In genomic region chr11:65576867-65577755, GRCh38 we compare ENCODE assay signal across 8 cellular contexts. TPM values are rescaled to one million over a fixed set of nuclear protein-coding genes. Genes with fewer than 3 reads are reported as not detected.
DNase-seq lines count a peak whose midpoint lies in the region; ATAC-seq and TF ChIP-seq lines count a peak whose summit lies in the region.

No MANE protein-coding gene starts in this region.

- H3K27me3 Mint-ChIP-seq in CD4-positive, alpha-beta T cell = no peaks in the 10 kb centered on the region
- H3K27me3 Mint-ChIP-seq in WTC11 (ENCODE audit: low read depth) (peaks cover 44% of the 10 kb centered on the region), osteocyte (ENCODE audit: unreplicated experiment) (no peaks in the 10 kb centered on the region)

- ATAC-seq in CD4-positive, alpha-beta T cell (ENCODE audit: poor library complexity) = no peak
- ATAC-seq in IMR-90 (ENCODE audit: low read depth) (peak; percentile 33), WTC11 (no peak), GM18520 (IDR thresholded peaks at IDR 0.05; ENCODE audit: unreplicated experiment) (no peak), GM18511 (IDR thresholded peaks at IDR 0.05; ENCODE audit: unreplicated experiment) (no peak)

- in situ Hi-C loops in IMR-90 (cut with MboI; ENCODE audit: low sequenced_read_pairs) = no loop called here

- peak overlapping the region; percentile 52; the same call in 1 of the 2 replicates for H2BK120ac ChIP-seq in IMR-90 (ENCODE audit: low read depth, low read length)

- no peak for TF ChIP-seq RAD21 in IMR-90 (IDR thresholded peaks at IDR 0.05; ENCODE audit: low read length)

- peak overlapping the region; percentile 69 for H3K4me2 ChIP-seq in IMR-90 (ENCODE audit: low read depth, low read length)

- TF ChIP-seq POLR2A in IMR-90 (IDR thresholded peaks at IDR 0.05; ENCODE audit: low read depth, low read length) = peak; percentile 30; the same call in 1 of the 2 replicates

- peaks cover 20 to 55% of the 10 kb centered on the region in 2 experiments; a peak in 3 of 4 replicates for H3K79me1 ChIP-seq in IMR-90 (ENCODE audit: low read depth in 1 of 2, low read length in 2 of 2)

- intact Hi-C loops in CD4-positive, alpha-beta T cell (cut with DNase I, micrococcal nuclease) = loop anchor here in 1 of 2 experiments (10.0 kb wide), 1 partner anchor 52 kb away; the partner anchor contains the start of gene SCYL1
- intact Hi-C loops in IMR-90 (cut with micrococcal nuclease) = loop anchor here (2.0 kb wide), 1 partner anchor 14 kb away; no protein-coding TSS in a partner anchor

- H4K20me1 ChIP-seq in IMR-90 (ENCODE audit: insufficient read depth, low read length) = peaks cover 26% of the 10 kb centered on the region

- H3K18ac ChIP-seq in IMR-90 (ENCODE audit: low read depth, low read length) = 0 out of 2 replicates have a peak overlapping the region, but pooled peaks have one; percentile 17

- peak overlapping the region; percentile 70 for H2AFZ ChIP-seq in IMR-90 (replicated peaks; ENCODE audit: low read length, poor library complexity)

- no peak overlapping the region; the same call in 1 of the 2 replicates for H4K5ac ChIP-seq in IMR-90 (ENCODE audit: low read depth, low read length)

- peaks cover 8% of the 10 kb centered on the region for H3K9me1 ChIP-seq in IMR-90 (ENCODE audit: insufficient read depth, low read length)

- DNase-seq in CD4-positive, alpha-beta T cell = no peak
- DNase-seq in IMR-90 = peak; percentile 43
- DNase-seq in WTC11 (ENCODE audit: low spot score) = no peak
- peak; percentile 51 for DNase-seq in fibroblast of pulmonary artery (ENCODE audit: low read depth)
- DNase-seq in osteocyte (ENCODE audit: extremely low spot score, unreplicated experiment) = no peak
- no peak for DNase-seq in NCI-H510A treated with DMSO at 0.1 percent for 48 hours (lab: John Stamatoyannopoulos, UW)

- H2BK5ac ChIP-seq in IMR-90 (ENCODE audit: low read depth, low read length, poor library complexity, severe bottlenecking) = peak overlapping the region; percentile 69

- no peak for TF ChIP-seq CTCF in CD4-positive, alpha-beta T cell (IDR thresholded peaks at IDR 0.05)
- TF ChIP-seq CTCF in IMR-90 (conservative IDR thresholded peaks at IDR 0.05; ENCODE audit: low read depth, low read length) = no peak
- no peak for TF ChIP-seq CTCF in WTC11 (IDR thresholded peaks at IDR 0.05)
- no peak for TF ChIP-seq CTCF in fibroblast of pulmonary artery (IDR thresholded peaks at IDR 0.05; ENCODE audit: low read length, missing control alignments)
- TF ChIP-seq CTCF in osteocyte (IDR thresholded peaks at IDR 0.05) = no peak

- WGBS in IMR-90 (ENCODE audit: extremely low coverage in 2 of 2, insufficient read length in 1 of 2), 2 experiments = 34% methylated on average over 7 of the region's 18 CpGs; no CpG with 5 or more reads in 1 of the 2 experiments

- H3K4me3 Mint-ChIP-seq in CD4-positive, alpha-beta T cell = peak overlapping the region; percentile 90
- H3K4me3 Mint-ChIP-seq in WTC11 (peak overlapping the region; percentile 64), osteocyte (ENCODE audit: unreplicated experiment) (peak overlapping the region; percentile 70)

- H2BK15ac ChIP-seq in IMR-90 (ENCODE audit: low read depth, low read length) = peak overlapping the region; percentile 86; the same call in 2 of the 3 replicates

- H2BK20ac ChIP-seq in IMR-90 (ENCODE audit: low read depth, low read length) = no peak overlapping the region

- CTCF ChIA-PET in CD4-positive, alpha-beta T cell (lab: Charles Lee) = interaction anchor here (1.3 to 4.1 kb wide), 4 partner anchors 11 to 37 kb away, joined by 6 to 31 read pairs (median 20); no protein-coding TSS in a partner anchor
- CTCF ChIA-PET in IMR-90 (lab: Yijun Ruan, JAX) (interaction anchor here (0.6 kb wide), 1 partner anchor 852 kb away, joined by 4 read pairs; no protein-coding TSS in a partner anchor), WTC11 (lab: Charles Lee) (interaction anchor here (0.7 to 4.0 kb wide), 10 partner anchors 10 to 48 kb away, joined by 3 to 55 read pairs (median 6); partner anchors contain the start of gene PCNX3)

- H3K9me3 ChIP-seq in CD4-positive, alpha-beta T cell (ENCODE audit: control insufficient read depth, low read length) = no peaks in the 10 kb centered on the region
- H3K9me3 ChIP-seq in IMR-90 (ENCODE audit: control insufficient read depth, insufficient read depth, low read length) = no peaks in the 10 kb centered on the region

- H3K9me3 Mint-ChIP-seq in CD4-positive, alpha-beta T cell = no peaks in the 10 kb centered on the region
- no peaks in the 10 kb centered on the region for H3K9me3 Mint-ChIP-seq in WTC11
- H3K9me3 Mint-ChIP-seq in osteocyte (ENCODE audit: unreplicated experiment) = no peaks in the 10 kb centered on the region

- H3K4me3 ChIP-seq in IMR-90 (ENCODE audit: insufficient read depth, low read depth, low read length) (peak overlapping the region; percentile 85), fibroblast of pulmonary artery (replicated peaks; ENCODE audit: low read depth, low read length) (peak overlapping the region; percentile 65)

- H3K27ac Mint-ChIP-seq in CD4-positive, alpha-beta T cell = peak overlapping the region; percentile 37
- H3K27ac Mint-ChIP-seq in WTC11 = no peak overlapping the region
- peak overlapping the region; percentile 89 for H3K27ac Mint-ChIP-seq in osteocyte (ENCODE audit: unreplicated experiment)

- H3K36me3 ChIP-seq in IMR-90 (ENCODE audit: control insufficient read depth, insufficient read depth, low read length) = peaks cover 26% of the 10 kb centered on the region; the same call in 1 of the 2 replicates

- H3K4ac ChIP-seq in IMR-90 (ENCODE audit: low read depth, low read length) = peak overlapping the region; percentile 75

- no peaks in the 10 kb centered on the region for H3K27me3 ChIP-seq in CD4-positive, alpha-beta T cell (ENCODE audit: control insufficient read depth, insufficient read depth, low read length)
- H3K27me3 ChIP-seq in IMR-90 (ENCODE audit: control insufficient read depth, insufficient read depth, low read length) = no peaks in the 10 kb centered on the region

- POLR2A ChIA-PET in CD4-positive, alpha-beta T cell (lab: Charles Lee) = interaction anchor here (0.9 to 3.6 kb wide), 19 partner anchors 9 to 442 kb away, joined by 3 to 42 read pairs (median 15); partner anchors contain the start of genes CCDC85B, MALAT1, PCNX3 and RNASEH2C
- POLR2A ChIA-PET in IMR-90 (lab: Charles Lee; ENCODE audit: unreplicated experiment) (interaction anchor here (0.6 kb wide), 1 partner anchor 78 kb away, joined by 4 read pairs; the partner anchor contains the start of gene MALAT1), WTC11 (lab: Charles Lee) (interaction anchor here (0.9 to 1.7 kb wide), 3 partner anchors 16 to 38 kb away, joined by 3 to 6 read pairs (median 3); partner anchors contain the start of gene PCNX3)

- peaks cover 43% of the 10 kb centered on the region for H3K4me1 Mint-ChIP-seq in CD4-positive, alpha-beta T cell (ENCODE audit: low read depth)
- H3K4me1 Mint-ChIP-seq in WTC11 (peaks cover 24% of the 10 kb centered on the region), osteocyte (ENCODE audit: unreplicated experiment) (peaks cover 47% of the 10 kb centered on the region)

- dilution Hi-C loops in IMR-90 (cut with HindIII; ENCODE audit: low sequenced_read_pairs, unreplicated experiment) = no loop called here

- H3K27ac ChIP-seq in CD4-positive, alpha-beta T cell (ENCODE audit: low read depth, low read length) = peak overlapping the region; percentile 61
- peak overlapping the region; percentile 72 for H3K27ac ChIP-seq in IMR-90 (ENCODE audit: insufficient read depth, low read length)

- no TSS peak for BruUV-seq in IMR-90 (replicated peaks; lab: Mats Ljungman, UMichigan)

- peak overlapping the region; percentile 74 to 76; a peak in 2 of 4 replicates for H4K8ac ChIP-seq in IMR-90 (ENCODE audit: low read depth in 2 of 2, low read length in 2 of 2)

- peak overlapping the region; percentile 98 for H2AK5ac ChIP-seq in IMR-90 (ENCODE audit: low read depth, low read length)

- peak overlapping the region; percentile 70 for H3K14ac ChIP-seq in IMR-90 (replicated peaks; ENCODE audit: low read depth, low read length)

- H2AK9ac ChIP-seq in IMR-90 (replicated peaks; ENCODE audit: low read depth, low read length, poor library complexity) = peak overlapping the region; percentile 99

- H3K4me1 ChIP-seq in IMR-90 (ENCODE audit: control insufficient read depth, insufficient read depth, low read length) = peaks cover 29% of the 10 kb centered on the region

- peak overlapping the region; percentile 54; the same call in 1 of the 2 replicates for H3K56ac ChIP-seq in IMR-90 (ENCODE audit: extremely low read depth, insufficient read depth, low read length)

- H4K91ac ChIP-seq in IMR-90 (ENCODE audit: insufficient read depth, low read depth, low read length) = peak overlapping the region; percentile 83

- H3K23ac ChIP-seq in IMR-90 (ENCODE audit: low read depth, low read length) = peak overlapping the region; percentile 81

- H3K9ac ChIP-seq in IMR-90 (ENCODE audit: low read depth, low read length) = peak overlapping the region; percentile 38

- H3K36me3 Mint-ChIP-seq in CD4-positive, alpha-beta T cell (ENCODE audit: low read depth) = peaks cover 56% of the 10 kb centered on the region
- H3K36me3 Mint-ChIP-seq in WTC11 (no peaks in the 10 kb centered on the region), osteocyte (ENCODE audit: unreplicated experiment) (peaks cover 4% of the 10 kb centered on the region)

RNA-seq across cellular contexts. Expression of gene EHBP1L1, which starts 1.3 kb away (rescaled TPM):
- total RNA-seq in CD4-positive, alpha-beta T cell = 10 to 100 TPM; 82.6 to 88.5 TPM
- total RNA-seq in IMR-90 (2012; rRNA removed) (10.0 and 13.3 TPM in 2 replicates), WTC11 (2021) (11.8 to 13.7 TPM (median 12.6 TPM) in 3 replicates), osteocyte (39.7 and 42.6 TPM in 2 replicates)
- polyA plus RNA-seq in IMR-90 (2012; rRNA removed) = 27.4 and 29.0 TPM in 2 replicates
- polyA plus RNA-seq in IMR-90 (2012; cell fraction: cytosol; rRNA removed) = 13.2 and 27.4 TPM in 2 replicates
- 82.3 and 155 TPM in 2 replicates for polyA plus RNA-seq in IMR-90 (2012; cell fraction: nucleus; rRNA removed; ENCODE audit: low replicate concordance)

RNA-seq across cellular contexts. Expression of gene FAM89B, which starts 4.8 kb away (rescaled TPM):
- 10 to 100 TPM; 23.3 to 27.3 TPM for total RNA-seq in CD4-positive, alpha-beta T cell
- 12.0 and 14.2 TPM in 2 replicates for total RNA-seq in IMR-90 (2012; rRNA removed)
- 65.5 and 86.6 TPM in 2 replicates for polyA plus RNA-seq in IMR-90 (2012; rRNA removed)
- 20.7 and 84.1 TPM in 2 replicates for polyA plus RNA-seq in IMR-90 (2012; cell fraction: cytosol; rRNA removed)
- polyA plus RNA-seq in IMR-90 (2012; cell fraction: nucleus; rRNA removed; ENCODE audit: low replicate concordance) = 26.4 and 80.1 TPM in 2 replicates
- 13.3 to 17.5 TPM (median 16.7 TPM) in 3 replicates for total RNA-seq in WTC11 (2021)
- total RNA-seq in osteocyte = 84.2 and 92.1 TPM in 2 replicates

RNA-seq across cellular contexts. Expression of gene ZNRD2, which starts 6.8 kb away (rescaled TPM):
- total RNA-seq in CD4-positive, alpha-beta T cell = 10 to 100 TPM; 38.7 to 39.9 TPM
- total RNA-seq in IMR-90 (2012; rRNA removed) (69.7 and 75.6 TPM in 2 replicates), WTC11 (2021) (54.8 to 70.9 TPM (median 55.7 TPM) in 3 replicates), osteocyte (31.3 and 32.7 TPM in 2 replicates)
- 90.3 and 113 TPM in 2 replicates for polyA plus RNA-seq in IMR-90 (2012; rRNA removed)
- 68.6 and 112 TPM in 2 replicates for polyA plus RNA-seq in IMR-90 (2012; cell fraction: cytosol; rRNA removed)
- 56.1 and 132 TPM in 2 replicates for polyA plus RNA-seq in IMR-90 (2012; cell fraction: nucleus; rRNA removed; ENCODE audit: low replicate concordance)

RNA-seq across cellular contexts. Expression of gene KCNK7, which starts 18.5 kb away (rescaled TPM):
- total RNA-seq in CD4-positive, alpha-beta T cell = 1 to 10 TPM; 4.9 to 5.0 TPM
- not detected in 2 replicates for total RNA-seq in IMR-90 (2012; rRNA removed)
- 0.09 and 0.34 TPM in 2 replicates for polyA plus RNA-seq in IMR-90 (2012; rRNA removed)
- 0.08 and 0.13 TPM in 2 replicates for polyA plus RNA-seq in IMR-90 (2012; cell fraction: cytosol; rRNA removed)
- polyA plus RNA-seq in IMR-90 (2012; cell fraction: nucleus; rRNA removed; ENCODE audit: low replicate concordance) = 0.89 and 3.2 TPM in 2 replicates
- total RNA-seq in WTC11 (2021) = 1.4 to 2.1 TPM (median 2.0 TPM) in 3 replicates
- total RNA-seq in osteocyte = not detected in 2 replicates

RNA-seq across cellular contexts. Expression of gene LTBP3, which starts 19.0 kb away (rescaled TPM):
- 100 to 1,000 TPM; 236 to 238 TPM for total RNA-seq in CD4-positive, alpha-beta T cell
- total RNA-seq in IMR-90 (2012; rRNA removed) (6.6 and 8.3 TPM in 2 replicates), WTC11 (2021) (15.9 to 23.6 TPM (median 20.7 TPM) in 3 replicates), osteocyte (219 and 256 TPM in 2 replicates)
- polyA plus RNA-seq in IMR-90 (2012; rRNA removed) = 145 and 216 TPM in 2 replicates
- 229 and 255 TPM in 2 replicates for polyA plus RNA-seq in IMR-90 (2012; cell fraction: cytosol; rRNA removed)
- 685 and 1,572 TPM in 2 replicates for polyA plus RNA-seq in IMR-90 (2012; cell fraction: nucleus; rRNA removed; ENCODE audit: low replicate concordance)

Comparison
In these comparisons a context has a peak if more than half of its experiments do, and no peak if none do; other contexts are left out.
1. DNase-seq: peak in IMR-90 (single experiment) and fibroblast of pulmonary artery (single experiment); none in CD4-positive, alpha-beta T cell (0 of 10), WTC11 (single experiment), osteocyte (single experiment) and NCI-H510A treated with DMSO at 0.1 percent for 48 hours (single experiment).
2. Peak in every context shown above with its lines, with median percentiles within 50 percentile points of each other: H3K4me3 Mint-ChIP-seq.